1 cellular context compared by ENCODE assay signal in the genomic region with DNA sequence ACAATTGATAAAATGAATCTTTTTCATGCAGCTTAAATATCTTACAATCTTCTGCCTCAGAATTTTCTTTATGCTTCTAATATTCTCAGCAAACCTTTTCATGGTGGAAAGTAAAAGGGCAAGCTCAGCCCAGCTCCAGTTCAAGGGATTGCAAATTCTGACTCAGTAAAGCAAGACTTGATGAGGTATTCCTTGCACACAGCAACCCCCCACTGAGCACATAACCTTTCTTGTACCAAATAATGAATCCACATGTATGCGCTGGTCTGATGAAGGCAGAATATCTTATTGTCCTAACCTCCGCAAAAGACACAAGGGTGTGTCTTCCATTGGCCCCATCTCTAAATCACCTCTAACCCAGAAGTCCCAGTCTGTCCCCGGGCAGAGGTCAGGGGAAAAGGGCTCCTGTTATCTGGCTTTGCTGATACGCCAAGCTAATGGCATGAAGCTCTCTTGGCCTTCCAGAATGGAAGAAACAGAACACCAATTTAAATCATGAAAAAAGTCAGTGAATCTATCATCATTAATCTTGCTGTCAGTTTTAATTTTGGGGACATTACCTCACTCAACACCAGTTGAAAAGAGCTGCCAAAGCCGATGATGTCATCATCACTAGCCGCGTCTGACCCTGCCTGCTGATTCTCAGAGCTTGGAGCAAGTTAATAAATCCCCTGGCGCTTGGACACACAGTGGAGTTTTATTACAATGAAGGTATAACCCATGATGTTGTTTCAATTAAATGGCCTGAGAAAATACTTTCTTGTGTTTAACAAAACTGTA.
A peak's percentile ranks its signal among the peaks of the same experiment; 100 is the strongest.
TF ChIP-seq lines count a peak whose summit lies in the region.

No MANE protein-coding gene starts in this region.

TF ChIP-seq in HEK293, 187 proteins besides CTCF, POLR2A, EP300 and RAD21 (continued from another document and continues in another):
- TF ChIP-seq ZBTB49 (tag by site-specific recombination; IDR thresholded peaks at IDR 0.05; ENCODE audit: low read depth): no peak
- TF ChIP-seq ZNF341 (tag by site-specific recombination; IDR thresholded peaks at IDR 0.05; ENCODE audit: low read depth): 0 out of 2 replicates have a peak, but pooled peaks have one; percentile 22
- TF ChIP-seq YY1 (tag by site-specific recombination; IDR thresholded peaks at IDR 0.05): no peak
- TF ChIP-seq, protein P1, sequence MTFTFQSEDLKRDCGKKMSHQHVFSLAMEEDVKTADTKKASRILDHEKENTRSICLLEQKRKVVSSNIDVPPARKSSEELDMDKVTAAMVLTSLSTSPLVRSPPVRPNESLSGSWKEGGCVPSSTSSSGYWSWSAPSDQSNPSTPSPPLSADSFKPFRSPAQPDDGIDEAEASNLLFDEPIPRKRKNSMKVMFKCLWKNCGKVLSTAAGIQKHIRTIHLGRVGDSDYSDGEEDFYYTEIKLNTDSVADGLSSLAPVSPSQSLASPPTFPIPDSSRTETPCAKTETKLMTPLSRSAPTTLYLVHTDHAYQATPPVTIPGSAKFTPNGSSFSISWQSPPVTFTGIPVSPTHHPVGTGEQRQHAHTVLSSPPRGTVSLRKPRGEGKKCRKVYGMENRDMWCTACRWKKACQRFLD (tag by site-specific recombination; IDR thresholded peaks at IDR 0.05): no peak
- 0 out of 2 replicates have a peak, but pooled peaks have one; percentile 4 for TF ChIP-seq PRDM1 (tag by site-specific recombination; IDR thresholded peaks at IDR 0.05)
- TF ChIP-seq ZNF624 (tag by site-specific recombination; IDR thresholded peaks at IDR 0.05): no peak
- no peak for TF ChIP-seq YY2 (tag by site-specific recombination; IDR thresholded peaks at IDR 0.05)
- no peak for TF ChIP-seq ZNF747 (tag by site-specific recombination; IDR thresholded peaks at IDR 0.05)
- no peak for TF ChIP-seq ZNF585B (tag by site-specific recombination; IDR thresholded peaks at IDR 0.05)
- peak; percentile 64; the same call in 1 of the 2 replicates for TF ChIP-seq ZSCAN23 (tag by site-specific recombination; IDR thresholded peaks at IDR 0.05)
- TF ChIP-seq IKZF3 (tag by site-specific recombination; IDR thresholded peaks at IDR 0.05): peak; percentile 92
- no peak for TF ChIP-seq ZNF837 (tag by site-specific recombination; IDR thresholded peaks at IDR 0.05)
- TF ChIP-seq, protein P2, sequence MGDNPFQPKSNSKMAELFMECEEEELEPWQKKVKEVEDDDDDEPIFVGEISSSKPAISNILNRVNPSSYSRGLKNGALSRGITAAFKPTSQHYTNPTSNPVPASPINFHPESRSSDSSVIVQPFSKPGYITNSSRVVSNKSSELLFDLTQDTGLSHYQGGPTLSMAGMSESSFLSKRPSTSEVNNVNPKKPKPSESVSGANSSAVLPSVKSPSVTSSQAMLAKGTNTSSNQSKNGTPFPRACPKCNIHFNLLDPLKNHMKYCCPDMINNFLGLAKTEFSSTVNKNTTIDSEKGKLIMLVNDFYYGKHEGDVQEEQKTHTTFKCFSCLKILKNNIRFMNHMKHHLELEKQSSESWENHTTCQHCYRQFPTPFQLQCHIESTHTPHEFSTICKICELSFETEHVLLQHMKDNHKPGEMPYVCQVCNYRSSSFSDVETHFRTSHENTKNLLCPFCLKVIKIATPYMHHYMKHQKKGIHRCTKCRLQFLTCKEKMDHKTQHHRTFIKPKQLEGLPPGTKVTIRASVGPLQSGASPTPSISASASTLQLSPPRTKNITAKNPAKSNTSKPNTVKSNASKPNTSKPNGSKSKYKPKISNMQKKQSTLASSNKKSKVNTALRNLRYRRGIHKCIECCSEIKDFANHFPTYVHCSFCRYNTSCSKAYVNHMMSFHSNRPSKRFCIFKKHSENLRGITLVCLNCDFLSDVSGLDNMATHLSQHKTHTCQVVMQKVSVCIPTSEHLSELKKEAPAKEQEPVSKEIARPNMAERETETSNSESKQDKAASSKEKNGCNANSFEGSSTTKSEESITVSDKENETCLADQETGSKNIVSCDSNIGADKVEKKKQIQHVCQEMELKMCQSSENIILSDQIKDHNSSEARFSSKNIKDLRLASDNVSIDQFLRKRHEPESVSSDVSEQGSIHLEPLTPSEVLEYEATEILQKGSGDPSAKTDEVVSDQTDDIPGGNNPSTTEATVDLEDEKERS (tag by site-specific recombination; IDR thresholded peaks at IDR 0.05): no peak
- TF ChIP-seq, protein P3, sequence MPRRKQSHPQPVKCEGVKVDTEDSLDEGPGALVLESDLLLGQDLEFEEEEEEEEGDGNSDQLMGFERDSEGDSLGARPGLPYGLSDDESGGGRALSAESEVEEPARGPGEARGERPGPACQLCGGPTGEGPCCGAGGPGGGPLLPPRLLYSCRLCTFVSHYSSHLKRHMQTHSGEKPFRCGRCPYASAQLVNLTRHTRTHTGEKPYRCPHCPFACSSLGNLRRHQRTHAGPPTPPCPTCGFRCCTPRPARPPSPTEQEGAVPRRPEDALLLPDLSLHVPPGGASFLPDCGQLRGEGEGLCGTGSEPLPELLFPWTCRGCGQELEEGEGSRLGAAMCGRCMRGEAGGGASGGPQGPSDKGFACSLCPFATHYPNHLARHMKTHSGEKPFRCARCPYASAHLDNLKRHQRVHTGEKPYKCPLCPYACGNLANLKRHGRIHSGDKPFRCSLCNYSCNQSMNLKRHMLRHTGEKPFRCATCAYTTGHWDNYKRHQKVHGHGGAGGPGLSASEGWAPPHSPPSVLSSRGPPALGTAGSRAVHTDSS (tag by site-specific recombination; IDR thresholded peaks at IDR 0.05): peak; percentile 43; the same call in 1 of the 2 replicates
- TF ChIP-seq ZNF623 (tag by site-specific recombination; IDR thresholded peaks at IDR 0.05): no peak
- no peak for TF ChIP-seq ZNF140 (tag by site-specific recombination; IDR thresholded peaks at IDR 0.05)
- TF ChIP-seq ZNF311 (tag by site-specific recombination; IDR thresholded peaks at IDR 0.05; ENCODE audit: borderline replicate concordance): no peak
- peak; percentile 23; the same call in 1 of the 2 replicates for TF ChIP-seq KLF7 (tag by site-specific recombination; IDR thresholded peaks at IDR 0.05; ENCODE audit: borderline replicate concordance)
- no peak for TF ChIP-seq ZNF132 (tag by site-specific recombination; IDR thresholded peaks at IDR 0.05; ENCODE audit: borderline replicate concordance)
- peak; percentile 94 for TF ChIP-seq TRIM28 (IDR thresholded peaks at IDR 0.05; ENCODE audit: borderline replicate concordance, low read length)
- no peak for TF ChIP-seq SETDB1 (IDR thresholded peaks at IDR 0.05; ENCODE audit: insufficient read length, low read length)
- TF ChIP-seq, protein P4, sequence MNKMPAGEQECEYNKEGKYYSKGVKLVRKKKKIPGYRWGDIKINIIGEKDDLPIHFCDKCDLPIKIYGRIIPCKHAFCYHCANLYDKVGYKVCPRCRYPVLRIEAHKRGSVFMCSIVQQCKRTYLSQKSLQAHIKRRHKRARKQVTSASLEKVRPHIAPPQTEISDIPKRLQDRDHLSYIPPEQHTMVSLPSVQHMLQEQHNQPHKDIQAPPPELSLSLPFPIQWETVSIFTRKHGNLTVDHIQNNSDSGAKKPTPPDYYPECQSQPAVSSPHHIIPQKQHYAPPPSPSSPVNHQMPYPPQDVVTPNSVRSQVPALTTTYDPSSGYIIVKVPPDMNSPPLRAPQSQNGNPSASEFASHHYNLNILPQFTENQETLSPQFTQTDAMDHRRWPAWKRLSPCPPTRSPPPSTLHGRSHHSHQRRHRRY (tag by site-specific recombination; IDR thresholded peaks at IDR 0.05): no peak
- no peak for TF ChIP-seq ZNF146 (tag by site-specific recombination; IDR thresholded peaks at IDR 0.05)
- no peak for TF ChIP-seq OVOL3 (tag by site-specific recombination; IDR thresholded peaks at IDR 0.05)
- no peak for TF ChIP-seq ZNF155 (tag by site-specific recombination; IDR thresholded peaks at IDR 0.05)
- TF ChIP-seq, protein P5, sequence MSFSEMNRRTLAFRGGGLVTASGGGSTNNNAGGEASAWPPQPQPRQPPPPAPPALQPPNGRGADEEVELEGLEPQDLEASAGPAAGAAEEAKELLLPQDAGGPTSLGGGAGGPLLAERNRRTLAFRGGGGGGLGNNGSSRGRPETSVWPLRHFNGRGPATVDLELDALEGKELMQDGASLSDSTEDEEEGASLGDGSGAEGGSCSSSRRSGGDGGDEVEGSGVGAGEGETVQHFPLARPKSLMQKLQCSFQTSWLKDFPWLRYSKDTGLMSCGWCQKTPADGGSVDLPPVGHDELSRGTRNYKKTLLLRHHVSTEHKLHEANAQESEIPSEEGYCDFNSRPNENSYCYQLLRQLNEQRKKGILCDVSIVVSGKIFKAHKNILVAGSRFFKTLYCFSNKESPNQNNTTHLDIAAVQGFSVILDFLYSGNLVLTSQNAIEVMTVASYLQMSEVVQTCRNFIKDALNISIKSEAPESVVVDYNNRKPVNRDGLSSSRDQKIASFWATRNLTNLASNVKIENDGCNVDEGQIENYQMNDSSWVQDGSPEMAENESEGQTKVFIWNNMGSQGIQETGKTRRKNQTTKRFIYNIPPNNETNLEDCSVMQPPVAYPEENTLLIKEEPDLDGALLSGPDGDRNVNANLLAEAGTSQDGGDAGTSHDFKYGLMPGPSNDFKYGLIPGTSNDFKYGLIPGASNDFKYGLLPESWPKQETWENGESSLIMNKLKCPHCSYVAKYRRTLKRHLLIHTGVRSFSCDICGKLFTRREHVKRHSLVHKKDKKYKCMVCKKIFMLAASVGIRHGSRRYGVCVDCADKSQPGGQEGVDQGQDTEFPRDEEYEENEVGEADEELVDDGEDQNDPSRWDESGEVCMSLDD (tag by site-specific recombination; IDR thresholded peaks at IDR 0.05): no peak
- TF ChIP-seq PATZ1 (tag by site-specific recombination; IDR thresholded peaks at IDR 0.05): peak; percentile 51; the same call in 1 of the 2 replicates
- TF ChIP-seq ZNF596 (tag by site-specific recombination; IDR thresholded peaks at IDR 0.05): 0 out of 2 replicates have a peak, but pooled peaks have one; percentile 6
- no peak for TF ChIP-seq ZNF529 (tag by site-specific recombination; IDR thresholded peaks at IDR 0.05; ENCODE audit: insufficient replicate concordance)
- TF ChIP-seq ZNF10 (tag by site-specific recombination; IDR thresholded peaks at IDR 0.05): peak; percentile 70; the same call in 1 of the 2 replicates
- TF ChIP-seq BCL11A (tag by site-specific recombination; IDR thresholded peaks at IDR 0.05; ENCODE audit: low read depth): peak; percentile 96
- no peak for TF ChIP-seq ZNF530 (tag by site-specific recombination; IDR thresholded peaks at IDR 0.05; ENCODE audit: low read depth)
- TF ChIP-seq, protein P6, sequence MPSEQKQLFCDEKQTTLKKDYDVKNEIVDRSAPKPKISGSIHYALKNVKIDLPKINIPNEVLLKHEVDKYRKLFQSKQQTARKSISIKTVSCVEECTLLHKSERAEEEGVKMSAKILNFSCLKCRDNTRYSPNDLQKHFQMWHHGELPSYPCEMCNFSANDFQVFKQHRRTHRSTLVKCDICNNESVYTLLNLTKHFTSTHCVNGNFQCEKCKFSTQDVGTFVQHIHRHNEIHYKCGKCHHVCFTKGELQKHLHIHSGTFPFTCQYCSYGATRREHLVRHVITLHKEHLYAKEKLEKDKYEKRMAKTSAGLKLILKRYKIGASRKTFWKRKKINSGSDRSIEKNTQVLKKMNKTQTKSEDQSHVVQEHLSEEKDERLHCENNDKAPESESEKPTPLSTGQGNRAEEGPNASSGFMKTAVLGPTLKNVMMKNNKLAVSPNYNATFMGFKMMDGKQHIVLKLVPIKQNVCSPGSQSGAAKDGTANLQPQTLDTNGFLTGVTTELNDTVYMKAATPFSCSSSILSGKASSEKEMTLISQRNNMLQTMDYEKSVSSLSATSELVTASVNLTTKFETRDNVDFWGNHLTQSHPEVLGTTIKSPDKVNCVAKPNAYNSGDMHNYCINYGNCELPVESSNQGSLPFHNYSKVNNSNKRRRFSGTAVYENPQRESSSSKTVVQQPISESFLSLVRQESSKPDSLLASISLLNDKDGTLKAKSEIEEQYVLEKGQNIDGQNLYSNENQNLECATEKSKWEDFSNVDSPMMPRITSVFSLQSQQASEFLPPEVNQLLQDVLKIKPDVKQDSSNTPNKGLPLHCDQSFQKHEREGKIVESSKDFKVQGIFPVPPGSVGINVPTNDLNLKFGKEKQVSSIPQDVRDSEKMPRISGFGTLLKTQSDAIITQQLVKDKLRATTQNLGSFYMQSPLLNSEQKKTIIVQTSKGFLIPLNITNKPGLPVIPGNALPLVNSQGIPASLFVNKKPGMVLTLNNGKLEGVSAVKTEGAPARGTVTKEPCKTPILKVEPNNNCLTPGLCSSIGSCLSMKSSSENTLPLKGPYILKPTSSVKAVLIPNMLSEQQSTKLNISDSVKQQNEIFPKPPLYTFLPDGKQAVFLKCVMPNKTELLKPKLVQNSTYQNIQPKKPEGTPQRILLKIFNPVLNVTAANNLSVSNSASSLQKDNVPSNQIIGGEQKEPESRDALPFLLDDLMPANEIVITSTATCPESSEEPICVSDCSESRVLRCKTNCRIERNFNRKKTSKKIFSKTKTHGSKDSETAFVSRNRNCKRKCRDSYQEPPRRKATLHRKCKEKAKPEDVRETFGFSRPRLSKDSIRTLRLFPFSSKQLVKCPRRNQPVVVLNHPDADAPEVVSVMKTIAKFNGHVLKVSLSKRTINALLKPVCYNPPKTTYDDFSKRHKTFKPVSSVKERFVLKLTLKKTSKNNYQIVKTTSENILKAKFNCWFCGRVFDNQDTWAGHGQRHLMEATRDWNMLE (tag by site-specific recombination; conservative IDR thresholded peaks at IDR 0.05; ENCODE audit: low read depth): peak; percentile 65
- no peak for TF ChIP-seq ZNF16 (tag by site-specific recombination; IDR thresholded peaks at IDR 0.05; ENCODE audit: low read depth)
- no peak for TF ChIP-seq ZNF521 (tag by site-specific recombination; IDR thresholded peaks at IDR 0.05)
